ENCODE assay signal across 9 cellular contexts in the genomic region with DNA sequence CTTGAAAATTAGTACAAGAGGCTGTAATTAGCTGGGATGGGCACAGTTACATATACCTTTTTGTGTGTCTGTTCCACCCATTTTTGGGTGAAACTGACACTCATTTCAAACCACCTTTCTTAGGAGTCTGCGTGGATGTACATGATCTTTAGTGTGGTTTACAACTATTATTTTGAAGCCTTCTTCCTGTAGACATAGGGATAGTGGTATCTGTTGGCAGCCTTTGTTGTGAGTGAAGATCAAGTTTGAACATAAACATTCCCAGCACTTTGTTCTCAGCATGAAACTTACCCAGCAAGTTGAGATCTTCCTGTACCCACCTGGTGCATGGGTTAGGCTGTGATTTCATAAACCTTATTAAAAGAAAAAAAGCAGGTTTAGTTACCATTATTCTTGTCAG. TPM values are rescaled to one million over a fixed set of nuclear protein-coding genes. Genes with fewer than 3 reads are reported as not detected.
DNase-seq lines count a peak whose midpoint lies in the region; ATAC-seq and TF ChIP-seq lines count a peak whose summit lies in the region.
"Had no signal": no experiment of that assay in that cellular context is flagged by ENCODE, and none has a peak within 500 bp of the region (broad histone marks: within the 10 kb centered on the region; RNA-seq: fewer than 3 reads in every experiment).

No MANE protein-coding gene starts in this region.

- TF ChIP-seq CTCF in Calu3 (IDR thresholded peaks at IDR 0.05; ENCODE audit: unreplicated experiment), result no peak
- TF ChIP-seq CTCF in Panc1 (IDR thresholded peaks at IDR 0.05), result no peak
- no peak for TF ChIP-seq CTCF in endothelial cell (IDR thresholded peaks at IDR 0.05; ENCODE audit: unreplicated experiment)
- TF ChIP-seq CTCF in osteoblast (IDR thresholded peaks at IDR 0.05; ENCODE audit: extremely low read depth, low read depth, low read length), result no peak
- no peak for TF ChIP-seq CTCF in lower leg skin (IDR thresholded peaks at IDR 0.05)

- CTCF ChIA-PET in Calu3 (lab: Charles Lee) (no interaction called here), Panc1 (lab: Charles Lee) (interaction anchor here (0.7 kb wide), 1 partner anchor 56 kb away, joined by 3 read pairs; no protein-coding TSS in a partner anchor)

- no peaks in the 10 kb centered on the region; the same call in none of the 2 replicates for H3K36me3 ChIP-seq in Panc1 (ENCODE audit: control insufficient read depth, insufficient read depth, low read length)
- H3K36me3 ChIP-seq in osteoblast (ENCODE audit: insufficient read depth, low read length), result peaks cover 11% of the 10 kb centered on the region

- H3K4me3 Mint-ChIP-seq in Calu3 (ENCODE audit: low read depth, unreplicated experiment) (peak overlapping the region; percentile 76), endothelial cell (ENCODE audit: unreplicated experiment) (peak overlapping the region; percentile 56)

- in situ Hi-C loops in Panc1 (cut with HindIII; ENCODE audit: low pct_unique_long_range_greater_than_20kb, low sequenced_read_pairs), result no loop called here

- peaks cover 55% of the 10 kb centered on the region for H3K4me1 ChIP-seq in Panc1 (ENCODE audit: control insufficient read depth, insufficient read depth, low read length)
- peaks cover 56% of the 10 kb centered on the region for H3K4me1 ChIP-seq in osteoblast (ENCODE audit: insufficient read depth, low read length)

- DNase-seq in Calu3, result no peak
- DNase-seq in Panc1 (ENCODE audit: low read depth, low spot score), result no peak
- DNase-seq in endothelial cell (ENCODE audit: low spot score), result no peak
- no peak for DNase-seq in osteoblast (ENCODE audit: insufficient read length, low spot score, missing footprints)
- no peak for DNase-seq in NCI-H2227 treated with DMSO at 0.1 percent for 48 hours (lab: John Stamatoyannopoulos, UW)
- no peak for DNase-seq in AML-193 (lab: John Stamatoyannopoulos, UW)
- DNase-seq in lower leg skin (ENCODE audit: low spot score in 2 of 2), result no peak
- DNase-seq: occipital lobe had no signal

- intact Hi-C loops in Calu3 (cut with micrococcal nuclease; ENCODE audit: unreplicated experiment) (loop anchor here (5.0 kb wide), 1 partner anchor 46 kb away; no protein-coding TSS in a partner anchor), Panc1 (cut with micrococcal nuclease; ENCODE audit: unreplicated experiment) (no loop called here), lower leg skin (cut with DNase I; ENCODE audit: low total_unique reads) (no loop called here)

- H3K36me3 Mint-ChIP-seq in Calu3 (ENCODE audit: insufficient read depth, unreplicated experiment) (peaks cover 44% of the 10 kb centered on the region), endothelial cell (ENCODE audit: low read depth, unreplicated experiment) (peaks cover 4% of the 10 kb centered on the region)

- H3K27ac Mint-ChIP-seq in Calu3 (ENCODE audit: unreplicated experiment), result no peak overlapping the region
- H3K27ac Mint-ChIP-seq in endothelial cell (ENCODE audit: unreplicated experiment), result no peak overlapping the region

- TF ChIP-seq POLR2A in lower leg skin (IDR thresholded peaks at IDR 0.05), result no peak

- POLR2A ChIA-PET in Panc1 (lab: Charles Lee), result no interaction called here

- peaks cover 60% of the 10 kb centered on the region for H4K20me1 ChIP-seq in osteoblast (ENCODE audit: insufficient read depth, low read length)

- H3K9me3 Mint-ChIP-seq in Calu3 (ENCODE audit: low read depth, unreplicated experiment), result no peaks in the 10 kb centered on the region
- no peaks in the 10 kb centered on the region for H3K9me3 Mint-ChIP-seq in endothelial cell (ENCODE audit: unreplicated experiment)

- WGBS in lower leg skin, 2 donors, result 37 to 41% methylated on average over 1 of the region's 1 CpG

- ATAC-seq in Panc1 (no peak), GM21723 (IDR thresholded peaks at IDR 0.05; ENCODE audit: unreplicated experiment) (no peak)

- BruUV-seq in Calu3 (replicated peaks; lab: Mats Ljungman, UMichigan) (no TSS peak), Panc1 (replicated peaks; lab: Mats Ljungman, UMichigan) (no TSS peak)

- H3K4me3 ChIP-seq in Panc1 (ENCODE audit: low read depth in 2 of 2, low read length in 2 of 2) (peak overlapping the region; percentile 70 to 90), osteoblast (ENCODE audit: insufficient read depth, low read length) (peak overlapping the region; percentile 94), lower leg skin (ENCODE audit: low read depth, poor library complexity, severe bottlenecking) (no peak overlapping the region)

- no peaks in the 10 kb centered on the region for H3K9me3 ChIP-seq in Panc1 (ENCODE audit: control insufficient read depth, insufficient read depth, low read depth, low read length)
- H3K9me3 ChIP-seq in osteoblast (ENCODE audit: low read depth, low read length), result no peaks in the 10 kb centered on the region

- no peaks in the 10 kb centered on the region for H3K27me3 Mint-ChIP-seq in Calu3 (ENCODE audit: unreplicated experiment)
- H3K27me3 Mint-ChIP-seq in endothelial cell (ENCODE audit: unreplicated experiment), result peaks cover 2% of the 10 kb centered on the region

- H3K27me3 ChIP-seq in Panc1 (ENCODE audit: control insufficient read depth, insufficient read depth, low read length) (no peaks in the 10 kb centered on the region), osteoblast (ENCODE audit: insufficient read depth, low read length) (no peaks in the 10 kb centered on the region)

- peaks cover 68% of the 10 kb centered on the region for H3K79me2 ChIP-seq in osteoblast (ENCODE audit: insufficient read depth, low read length)

- H2AFZ ChIP-seq in osteoblast (ENCODE audit: low read length), result no peak overlapping the region

- H3K4me1 Mint-ChIP-seq in Calu3 (ENCODE audit: low read depth, unreplicated experiment) (peaks cover 29% of the 10 kb centered on the region), endothelial cell (ENCODE audit: unreplicated experiment) (peaks cover 31% of the 10 kb centered on the region)

- peak overlapping the region; percentile 99 for H3K27ac ChIP-seq in Panc1 (ENCODE audit: low read length)
- peak overlapping the region; percentile 86 for H3K27ac ChIP-seq in osteoblast (ENCODE audit: low read depth, low read length)

- H3K4me2 ChIP-seq in osteoblast (ENCODE audit: insufficient read depth, low read length), result peak overlapping the region; percentile 94

RNA-seq across cellular contexts. Expression of gene BAG3, which starts 2.0 kb away (rescaled TPM):
- total RNA-seq in Calu3 (2022) (29.6 and 35.2 TPM in 2 replicates), Panc1 (2021; ENCODE audit: unreplicated experiment) (131 TPM), endothelial cell (ENCODE audit: unreplicated experiment) (24.6 TPM), osteoblast (12.7 TPM in 2 replicates), lower leg skin (10 to 100 TPM; 55.5 to 87.8 (median 77.9) TPM)
- 204 TPM for polyA plus RNA-seq in Panc1 (2012; ENCODE audit: insufficient read length)

RNA-seq across cellular contexts. Expression of gene TIAL1, which starts 56.4 kb away (rescaled TPM):
- total RNA-seq in Calu3 (2022) (82.6 and 91.6 TPM in 2 replicates), Panc1 (2021; ENCODE audit: unreplicated experiment) (236 TPM), endothelial cell (ENCODE audit: unreplicated experiment) (184 TPM), osteoblast (53.6 TPM in 2 replicates), lower leg skin (10 to 100 TPM; 43.1 to 61.7 (median 51.1) TPM)
- polyA plus RNA-seq in Panc1 (2012; ENCODE audit: insufficient read length), result 119 TPM
